Comparison of ENCODE assay signal across 2 cellular contexts in genomic region chr11:117091753-117092477, GRCh38.
TF ChIP-seq lines count a peak whose summit lies in the region.

No MANE protein-coding gene starts in this region.

TF ChIP-seq in HEK293, 187 proteins besides CTCF, POLR2A, EP300 and RAD21:
- TF ChIP-seq ZNF629 (tag by site-specific recombination; IDR thresholded peaks at IDR 0.05) (0 out of 2 replicates have a peak, but pooled peaks have one; percentile 13), ZNF121 (tag by site-specific recombination; IDR thresholded peaks at IDR 0.05) (peak; percentile 84), ZBTB11 (tag by site-specific recombination; conservative IDR thresholded peaks at IDR 0.05; ENCODE audit: low read depth) (no peak), ZNF362 (tag by site-specific recombination; IDR thresholded peaks at IDR 0.05) (no peak), ZNF354C (tag by site-specific recombination; IDR thresholded peaks at IDR 0.05; ENCODE audit: borderline replicate concordance, low read depth) (no peak), ZNF623 (tag by site-specific recombination; IDR thresholded peaks at IDR 0.05) (peak; percentile 93), ZNF514 (tag by site-specific recombination; IDR thresholded peaks at IDR 0.05) (no peak), ZNF560 (tag by site-specific recombination; IDR thresholded peaks at IDR 0.05; ENCODE audit: borderline replicate concordance) (no peak)
TF ChIP-seq in HEK293: peak in this region for 3.

TF ChIP-seq in K562, 482 proteins besides CTCF, POLR2A, EP300 and RAD21:
- no peak for TF ChIP-seq CREM (IDR thresholded peaks at IDR 0.05; ENCODE audit: low read depth)
- TF ChIP-seq NR3C1 (CRISPR knock-in tag; IDR thresholded peaks at IDR 0.05), result no peak
- peak; percentile 88 for TF ChIP-seq ZNF121 (CRISPR knock-in tag; conservative IDR thresholded peaks at IDR 0.05)
- no peak for TF ChIP-seq ZNF764 (CRISPR knock-in tag; IDR thresholded peaks at IDR 0.05; ENCODE audit: low read depth)
- no peak for TF ChIP-seq SOX6 (IDR thresholded peaks at IDR 0.05)
- peak; percentile 56 for TF ChIP-seq RBM25 (IDR thresholded peaks at IDR 0.05; ENCODE audit: low read depth, low read length, severe bottlenecking)
